ENCODE assay signal across 21 cellular contexts in the genomic region with DNA sequence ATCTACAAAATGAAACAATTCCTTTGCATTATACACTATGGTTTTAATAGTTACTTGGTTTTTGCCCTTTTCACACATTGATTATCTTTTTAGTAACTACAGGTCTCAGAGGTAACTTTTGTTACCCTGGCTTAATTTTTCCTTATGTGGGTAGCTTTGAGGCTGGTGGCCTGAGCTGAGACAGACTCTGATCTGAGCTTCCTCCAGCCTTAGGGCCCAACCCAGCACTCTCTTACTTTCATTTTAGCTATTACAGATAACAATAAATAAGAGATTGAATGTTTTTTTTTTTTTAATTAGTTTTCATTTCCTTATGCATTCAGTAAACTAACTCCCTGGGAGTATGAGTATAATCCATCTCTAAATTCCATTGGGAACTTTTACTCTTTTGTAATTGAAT. TPM values are rescaled to one million over a fixed set of nuclear protein-coding genes. Genes with fewer than 3 reads are reported as not detected.
A peak's percentile ranks its signal among the peaks of the same experiment; 100 is the strongest.
DNase-seq lines count a peak whose midpoint lies in the region; ATAC-seq lines count a peak whose summit lies in the region.
"Had no signal": no experiment of that assay in that cellular context is flagged by ENCODE, and none has a peak within 500 bp of the region (broad histone marks: within the 10 kb centered on the region; RNA-seq: fewer than 3 reads in every experiment).

No MANE protein-coding gene starts in this region.

- H2AFZ ChIP-seq in GM23248, result no peak overlapping the region
- H2AFZ ChIP-seq: PC-9 had no signal

- no peak overlapping the region for H3K4me3 ChIP-seq in GM23248
- H3K4me3 ChIP-seq: A549; BLaER1 treated with 17β-estradiol and CSF1 and Interleukin-3, amounts not matched to agents 10 nM and 100 nM; MG63; PC-9; SJSA1 had no signal

- H3K9me3 Mint-ChIP-seq in activated naive CD8-positive, alpha-beta T cell treated with anti-CD3 and anti-CD28 coated beads, Interleukin-2, amount 10 ng/mL, durations not matched to agents 7 days and 5 days, result peaks cover under 1% of the 10 kb centered on the region
- H3K9me3 Mint-ChIP-seq in activated naive CD8-positive, alpha-beta T cell treated with anti-CD3 and anti-CD28 coated beads for 36 hours, result peaks cover 1% of the 10 kb centered on the region
- H3K9me3 Mint-ChIP-seq: CD4-positive, alpha-beta T cell had no signal

- H3K4me1 Mint-ChIP-seq in activated naive CD8-positive, alpha-beta T cell treated with anti-CD3 and anti-CD28 coated beads, Interleukin-2, amount 10 ng/mL, durations not matched to agents 7 days and 5 days, result peaks cover 7% of the 10 kb centered on the region
- H3K4me1 Mint-ChIP-seq in activated naive CD8-positive, alpha-beta T cell treated with anti-CD3 and anti-CD28 coated beads for 36 hours, result no peaks in the 10 kb centered on the region

- H3K9ac ChIP-seq in GM23248, result no peak overlapping the region
- H3K9ac ChIP-seq: BLaER1 treated with 17β-estradiol and CSF1 and Interleukin-3, amounts not matched to agents 10 nM and 100 nM had no signal

- no peak for DNase-seq in activated naive CD8-positive, alpha-beta T cell treated with anti-CD3 and anti-CD28 coated beads, Interleukin-2, amount 10 ng/mL, durations not matched to agents 7 days and 5 days
- no peak for DNase-seq in activated naive CD8-positive, alpha-beta T cell treated with anti-CD3 and anti-CD28 coated beads for 36 hours
- peak; percentile 11 for DNase-seq in OCI-M1 (lab: John Stamatoyannopoulos, UW)
- DNase-seq in GM23248, result no peak
- DNase-seq: AML-193; CD4-positive, alpha-beta T cell; H7; MG63; NCI-H2029; NCI-H446; NCI-H524 treated with DMSO at 0.1 percent for 48 hours; NCI-H774; PC-9 had no signal

- no peaks in the 10 kb centered on the region for H3K9me2 ChIP-seq in GM23248 (ENCODE audit: insufficient read depth)

- H3K27ac Mint-ChIP-seq in activated naive CD8-positive, alpha-beta T cell treated with anti-CD3 and anti-CD28 coated beads, Interleukin-2, amount 10 ng/mL, durations not matched to agents 7 days and 5 days, result no peak overlapping the region
- H3K27ac Mint-ChIP-seq in activated naive CD8-positive, alpha-beta T cell treated with anti-CD3 and anti-CD28 coated beads for 36 hours, result no peak overlapping the region
- H3K27ac Mint-ChIP-seq: CD4-positive, alpha-beta T cell had no signal

- H3K79me2 ChIP-seq in GM23248 (ENCODE audit: insufficient read depth), result no peaks in the 10 kb centered on the region

- no peaks in the 10 kb centered on the region for H3K9me3 ChIP-seq in GM23248 (ENCODE audit: low read depth)
- H3K9me3 ChIP-seq: A549, SJSA1 had no signal

- POLR2A ChIA-PET in activated naive CD8-positive, alpha-beta T cell treated with anti-CD3 and anti-CD28 coated beads, Interleukin-2, amount 10 ng/mL, durations not matched to agents 7 days and 5 days (lab: Charles Lee), result interaction anchor here (2.0 kb wide), 1 partner anchor 19 kb away, joined by 7 read pairs; the partner anchor contains the start of gene RIMOC1

- H3K27ac ChIP-seq in GM23248, result no peak overlapping the region
- H3K27ac ChIP-seq: A549; BLaER1 treated with 17β-estradiol and CSF1 and Interleukin-3, amounts not matched to agents 10 nM and 100 nM; PC-9; SJSA1 had no signal

- no peak overlapping the region for H3K4me2 ChIP-seq in GM23248 (ENCODE audit: unreplicated experiment)
- H3K4me2 ChIP-seq: A549; BLaER1 treated with 17β-estradiol and CSF1 and Interleukin-3, amounts not matched to agents 10 nM and 100 nM; PC-9 had no signal

- in situ Hi-C loops in GM23248 (cut with MboI), result no loop called here

- no peaks in the 10 kb centered on the region for H4K20me1 ChIP-seq in GM23248 (ENCODE audit: insufficient read depth)
- H4K20me1 ChIP-seq: BLaER1 treated with 17β-estradiol and CSF1 and Interleukin-3, amounts not matched to agents 10 nM and 100 nM had no signal

- ATAC-seq in activated naive CD8-positive, alpha-beta T cell treated with anti-CD3 and anti-CD28 coated beads, Interleukin-2, amount 10 ng/mL, durations not matched to agents 7 days and 5 days (ENCODE audit: low read depth), result peak; percentile 56
- ATAC-seq in GM21390 (IDR thresholded peaks at IDR 0.05; ENCODE audit: unreplicated experiment) (peak; percentile 55), GM21515 (IDR thresholded peaks at IDR 0.05; ENCODE audit: unreplicated experiment) (no peak), GM21423 (IDR thresholded peaks at IDR 0.05; ENCODE audit: unreplicated experiment) (no peak)
- ATAC-seq: A549, HepG2, Right ventricle myocardium inferior had no signal

- H3K4me1 ChIP-seq in GM23248 (ENCODE audit: insufficient read depth), result no peaks in the 10 kb centered on the region
- H3K4me1 ChIP-seq: BLaER1 treated with 17β-estradiol and CSF1 and Interleukin-3, amounts not matched to agents 10 nM and 100 nM; SJSA1 had no signal

- H3K27me3 ChIP-seq in GM23248 (replicated peaks; ENCODE audit: insufficient read depth), result no peaks in the 10 kb centered on the region
- H3K27me3 ChIP-seq: BLaER1 treated with 17β-estradiol and CSF1 and Interleukin-3, amounts not matched to agents 10 nM and 100 nM; MG63; SJSA1 had no signal

- H3K36me3 Mint-ChIP-seq in activated naive CD8-positive, alpha-beta T cell treated with anti-CD3 and anti-CD28 coated beads, Interleukin-2, amount 10 ng/mL, durations not matched to agents 7 days and 5 days, result peaks cover 7% of the 10 kb centered on the region
- no peaks in the 10 kb centered on the region for H3K36me3 Mint-ChIP-seq in activated naive CD8-positive, alpha-beta T cell treated with anti-CD3 and anti-CD28 coated beads for 36 hours

- peak overlapping the region; percentile 59 for H3K4me3 Mint-ChIP-seq in activated naive CD8-positive, alpha-beta T cell treated with anti-CD3 and anti-CD28 coated beads, Interleukin-2, amount 10 ng/mL, durations not matched to agents 7 days and 5 days
- no peak overlapping the region for H3K4me3 Mint-ChIP-seq in activated naive CD8-positive, alpha-beta T cell treated with anti-CD3 and anti-CD28 coated beads for 36 hours
- H3K4me3 Mint-ChIP-seq: CD4-positive, alpha-beta T cell had no signal

- peaks cover 8% of the 10 kb centered on the region for H3K27me3 Mint-ChIP-seq in activated naive CD8-positive, alpha-beta T cell treated with anti-CD3 and anti-CD28 coated beads, Interleukin-2, amount 10 ng/mL, durations not matched to agents 7 days and 5 days
- peaks cover 28% of the 10 kb centered on the region for H3K27me3 Mint-ChIP-seq in activated naive CD8-positive, alpha-beta T cell treated with anti-CD3 and anti-CD28 coated beads for 36 hours

- H3F3A ChIP-seq in GM23248 (ENCODE audit: insufficient read depth), result no peaks in the 10 kb centered on the region

- H3K36me3 ChIP-seq in GM23248 (ENCODE audit: low read depth), result no peaks in the 10 kb centered on the region
- H3K36me3 ChIP-seq: BLaER1 treated with 17β-estradiol and CSF1 and Interleukin-3, amounts not matched to agents 10 nM and 100 nM; MG63; SJSA1 had no signal

RNA-seq across cellular contexts. Expression of gene OXCT1, which starts 15.1 kb away (rescaled TPM):
- total RNA-seq in activated naive CD8-positive, alpha-beta T cell treated with anti-CD3 and anti-CD28 coated beads, Interleukin-2, amount 10 ng/mL, durations not matched to agents 7 days and 5 days, result 10 to 100 TPM; 54.0 to 59.9 TPM
- 10 to 100 TPM; 77.5 to 80.6 TPM for total RNA-seq in activated naive CD8-positive, alpha-beta T cell treated with anti-CD3 and anti-CD28 coated beads for 36 hours
- 16.1 and 18.8 TPM in 2 replicates for total RNA-seq in GM23248 (2014; rRNA removed; shearing (Covaris generic))
- 20.5 and 22.4 TPM in 2 replicates for polyA plus RNA-seq in GM23248 (2016; fragmentation: Nextera tagmentation; extraction: Ambion mirVana)

RNA-seq across cellular contexts. Expression of gene RIMOC1, which starts 18.9 kb away (rescaled TPM):
- total RNA-seq in activated naive CD8-positive, alpha-beta T cell treated with anti-CD3 and anti-CD28 coated beads, Interleukin-2, amount 10 ng/mL, durations not matched to agents 7 days and 5 days, result 10 to 100 TPM; 24.3 to 27.3 TPM
- total RNA-seq in activated naive CD8-positive, alpha-beta T cell treated with anti-CD3 and anti-CD28 coated beads for 36 hours, result 10 to 100 TPM; 31.0 to 31.5 TPM
- total RNA-seq in GM23248 (2014; rRNA removed; shearing (Covaris generic)), result 18.2 and 20.4 TPM in 2 replicates
- 17.0 and 20.5 TPM in 2 replicates for polyA plus RNA-seq in GM23248 (2016; fragmentation: Nextera tagmentation; extraction: Ambion mirVana)

RNA-seq across cellular contexts. Expression of gene FBXO4, which starts 39.8 kb away (rescaled TPM):
- 10 to 100 TPM; 13.0 to 15.3 TPM for total RNA-seq in activated naive CD8-positive, alpha-beta T cell treated with anti-CD3 and anti-CD28 coated beads, Interleukin-2, amount 10 ng/mL, durations not matched to agents 7 days and 5 days
- 10 to 100 TPM; 16.2 to 18.3 TPM for total RNA-seq in activated naive CD8-positive, alpha-beta T cell treated with anti-CD3 and anti-CD28 coated beads for 36 hours
- total RNA-seq in GM23248 (2014; rRNA removed; shearing (Covaris generic)), result 12.1 and 16.9 TPM in 2 replicates
- 15.9 and 16.6 TPM in 2 replicates for polyA plus RNA-seq in GM23248 (2016; fragmentation: Nextera tagmentation; extraction: Ambion mirVana)

Comparison
In these comparisons a context has a peak if more than half of its experiments do, and no peak if none do; other contexts are left out.
1. ATAC-seq: peak in activated naive CD8-positive, alpha-beta T cell treated with anti-CD3 and anti-CD28 coated beads, Interleukin-2, amount 10 ng/mL, durations not matched to agents 7 days and 5 days (single experiment) and GM21390 (single experiment); none in GM21515 (single experiment) and GM21423 (single experiment).